8 cellular contexts compared by ENCODE assay signal in the genomic region with DNA sequence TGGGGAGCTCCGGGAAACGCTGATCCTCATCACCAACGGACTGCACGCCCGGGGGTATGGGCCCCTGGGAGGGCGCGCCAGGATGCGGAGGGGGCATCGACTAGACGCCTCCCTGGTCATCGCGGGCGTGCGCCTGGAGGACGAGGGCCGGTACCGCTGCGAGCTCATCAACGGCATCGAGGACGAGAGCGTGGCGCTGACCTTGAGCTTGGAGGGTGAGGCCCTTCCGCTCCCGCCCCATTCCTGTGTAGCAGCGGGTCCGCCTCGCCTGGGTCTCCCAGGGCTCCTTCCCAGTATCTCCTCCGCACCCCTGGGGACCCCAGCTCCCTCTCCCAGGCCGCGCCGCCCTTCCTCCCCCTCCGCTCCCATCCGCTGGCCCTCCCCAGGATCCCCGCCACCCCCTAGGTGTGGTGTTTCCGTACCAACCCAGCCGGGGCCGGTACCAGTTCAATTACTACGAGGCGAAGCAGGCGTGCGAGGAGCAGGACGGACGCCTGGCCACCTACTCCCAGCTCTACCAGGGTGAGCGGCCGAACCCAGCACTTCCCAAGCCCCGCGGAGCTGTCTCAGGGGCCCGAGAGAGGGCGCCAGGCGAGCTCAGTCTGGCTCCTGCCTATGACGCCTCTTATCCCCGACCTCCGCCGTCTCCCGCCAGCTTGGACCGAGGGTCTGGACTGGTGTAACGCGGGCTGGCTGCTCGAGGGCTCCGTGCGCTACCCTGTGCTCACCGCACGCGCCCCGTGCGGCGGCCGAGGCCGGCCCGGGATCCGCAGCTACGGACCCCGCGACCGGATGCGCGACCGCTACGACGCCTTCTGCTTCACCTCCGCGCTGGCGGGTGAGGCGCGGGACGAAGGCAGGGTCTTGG. TPM values are rescaled to one million over a fixed set of nuclear protein-coding genes. Genes with fewer than 3 reads are reported as not detected.
DNase-seq lines count a peak whose midpoint lies in the region; ATAC-seq and TF ChIP-seq lines count a peak whose summit lies in the region.

No MANE protein-coding gene starts in this region.

- no peaks in the 10 kb centered on the region for H3K9me3 Mint-ChIP-seq in mesothelial cell of epicardium

- H3K27me3 Mint-ChIP-seq in mesothelial cell of epicardium (ENCODE audit: low read depth), result peaks cover 89% of the 10 kb centered on the region

- no peaks in the 10 kb centered on the region for H3K36me3 ChIP-seq in effector memory CD4-positive, alpha-beta T cell (ENCODE audit: control insufficient read depth, insufficient read depth, low read length)
- no peaks in the 10 kb centered on the region for H3K36me3 ChIP-seq in testis (ENCODE audit: low read depth, missing control alignments)

- H3K27me3 ChIP-seq in effector memory CD4-positive, alpha-beta T cell (replicated peaks; ENCODE audit: control insufficient read depth, insufficient read depth, low read length, poor library complexity, severe bottlenecking), result peaks cover 38% of the 10 kb centered on the region
- H3K27me3 ChIP-seq in testis, result no peaks in the 10 kb centered on the region

- H3K27ac Mint-ChIP-seq in mesothelial cell of epicardium, result no peak overlapping the region

- ATAC-seq in GM18498 (IDR thresholded peaks at IDR 0.05; ENCODE audit: unreplicated experiment) (no peak), GM18858 (IDR thresholded peaks at IDR 0.05; ENCODE audit: unreplicated experiment) (no peak)

- H3K4me1 ChIP-seq in effector memory CD4-positive, alpha-beta T cell (ENCODE audit: control insufficient read depth, insufficient read depth, low read length, poor library complexity, severe bottlenecking), result peaks cover 23% of the 10 kb centered on the region
- peaks cover 18% of the 10 kb centered on the region for H3K4me1 ChIP-seq in testis

- peak overlapping the region; percentile 57 for H3K4me3 ChIP-seq in effector memory CD4-positive, alpha-beta T cell (ENCODE audit: insufficient read depth, low read depth, low read length, poor library complexity, severe bottlenecking)
- H3K4me3 ChIP-seq in testis, result peak overlapping the region; percentile 47 to 62

- no peaks in the 10 kb centered on the region for H3K9me3 ChIP-seq in effector memory CD4-positive, alpha-beta T cell (ENCODE audit: control insufficient read depth, low read length)
- no peaks in the 10 kb centered on the region for H3K9me3 ChIP-seq in testis

- WGBS in testis, 2 donors, result 0 to 1% methylated on average over 30 to 51 of the region's 87 CpGs

- DNase-seq in DMS114 treated with DMSO at 0.1 percent for 48 hours (lab: John Stamatoyannopoulos, UW; ENCODE audit: unreplicated experiment) (peak; percentile 69), mesothelial cell of epicardium (ENCODE audit: low spot score in 2 of 2, unreplicated experiment in 2 of 2) (peak in 1 of 2 experiments; percentile 65), testis (peak; percentile 73)
- DNase-seq in effector memory CD4-positive, alpha-beta T cell, result no peak

- H3K4me3 Mint-ChIP-seq in mesothelial cell of epicardium, result peak overlapping the region; percentile 55

- no peak for TF ChIP-seq POLR2A in testis (IDR thresholded peaks at IDR 0.05)

- TF ChIP-seq CTCF in LNCAP (IDR thresholded peaks at IDR 0.05), result peak; percentile 44
- TF ChIP-seq CTCF in VCaP (conservative IDR thresholded peaks at IDR 0.05), result peak; percentile 62
- TF ChIP-seq CTCF in mesothelial cell of epicardium (IDR thresholded peaks at IDR 0.05; ENCODE audit: unreplicated experiment), result no peak
- TF ChIP-seq CTCF in testis (IDR thresholded peaks at IDR 0.05), result peak in 1 of 3 experiments; percentile 33

- no peaks in the 10 kb centered on the region for H3K36me3 Mint-ChIP-seq in mesothelial cell of epicardium

- intact Hi-C loops in testis (cut with DNase I; ENCODE audit: low total_unique reads), result no loop called here

- peaks cover 8% of the 10 kb centered on the region for H3K4me1 Mint-ChIP-seq in mesothelial cell of epicardium

- peak overlapping the region; percentile 35; the same call in 1 of the 2 replicates for H3K27ac ChIP-seq in VCaP
- no peak overlapping the region for H3K27ac ChIP-seq in effector memory CD4-positive, alpha-beta T cell (ENCODE audit: insufficient read depth, low read length, poor library complexity, severe bottlenecking)
- H3K27ac ChIP-seq in testis, result peak overlapping the region in 1 of 2 donors; percentile 41

RNA-seq across cellular contexts. Expression of a gene that starts 5.0 kb away (rescaled TPM):
- total RNA-seq in mesothelial cell of epicardium, result 0.76 to 1.2 TPM (median 1.2 TPM) in 3 replicates
- total RNA-seq in testis, result 1 to 10 TPM; 5.5 to 6.0 TPM
- polyA plus RNA-seq in testis (ENCODE audit: insufficient read depth, low read depth, low replicate concordance), result 1.5 TPM

RNA-seq across cellular contexts. Expression of a gene that starts 17.7 kb away (rescaled TPM):
- total RNA-seq in mesothelial cell of epicardium (0.54 to 0.85 TPM (median 0.78 TPM) in 3 replicates), testis (1 to 10 TPM; 8.8 to 9.7 TPM)
- polyA plus RNA-seq in testis (ENCODE audit: insufficient read depth, low read depth, low replicate concordance), result 3.3 TPM

RNA-seq across cellular contexts. Expression of a gene that starts 22.9 kb away (rescaled TPM):
- total RNA-seq in mesothelial cell of epicardium (22.7 to 24.0 TPM (median 23.6 TPM) in 3 replicates), testis (10 to 100 TPM; 21.6 to 26.7 TPM)
- 18.5 TPM for polyA plus RNA-seq in testis (ENCODE audit: insufficient read depth, low read depth, low replicate concordance)

RNA-seq across cellular contexts. Expression of a gene that starts 32.6 kb away (rescaled TPM):
- total RNA-seq in mesothelial cell of epicardium, result 99.1 to 105 TPM (median 104 TPM) in 3 replicates
- 100 to 1,000 TPM; 142 to 200 TPM for total RNA-seq in testis
- polyA plus RNA-seq in testis (ENCODE audit: insufficient read depth, low read depth, low replicate concordance), result 110 TPM

RNA-seq across cellular contexts. Expression of a gene that starts 44.7 kb away (rescaled TPM):
- total RNA-seq in mesothelial cell of epicardium (not detected in 3 replicates), testis (not detected)
- 0.38 TPM for polyA plus RNA-seq in testis (ENCODE audit: insufficient read depth, low read depth, low replicate concordance)

Comparison
In these comparisons a context has a peak if more than half of its experiments do, and no peak if none do; other contexts are left out.
1. DNase-seq: peak in DMS114 treated with DMSO at 0.1 percent for 48 hours (single experiment) and testis (single experiment); none in effector memory CD4-positive, alpha-beta T cell (0 of 3).